9 cellular contexts compared by ENCODE assay signal in the genomic region with DNA sequence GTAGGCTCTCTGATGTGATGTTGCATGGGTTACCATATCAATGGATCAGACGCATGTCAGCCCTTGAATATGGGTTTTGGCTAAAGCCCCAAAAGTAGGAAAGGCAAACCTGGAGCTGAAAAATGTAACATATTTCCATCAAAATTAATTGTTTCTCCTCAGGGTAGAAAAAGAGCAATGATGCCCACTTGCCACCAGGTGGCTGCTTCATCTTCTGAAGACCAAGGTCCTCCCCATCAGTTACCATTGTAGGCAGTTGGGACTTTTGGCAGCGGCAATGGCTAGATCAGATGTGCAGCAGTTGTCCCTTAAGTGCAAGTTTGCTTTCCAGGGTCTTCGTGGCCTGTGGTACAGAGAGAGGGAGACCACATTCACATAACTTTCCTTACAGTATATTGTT.
DNase-seq lines count a peak whose midpoint lies in the region; ATAC-seq and TF ChIP-seq lines count a peak whose summit lies in the region.
"Had no signal": no experiment of that assay in that cellular context is flagged by ENCODE, and none has a peak within 500 bp of the region (broad histone marks: within the 10 kb centered on the region; RNA-seq: fewer than 3 reads in every experiment).

No MANE protein-coding gene starts in this region.

- H2AFZ ChIP-seq in hepatocyte, result no peak overlapping the region

- H3K4me2 ChIP-seq in hepatocyte, result no peak overlapping the region

- TF ChIP-seq CTCF in hepatocyte (IDR thresholded peaks at IDR 0.05; ENCODE audit: poor library complexity), result peak; percentile 46
- TF ChIP-seq CTCF in ascending aorta (IDR thresholded peaks at IDR 0.05), result peak in 1 of 3 experiments; percentile 35

- DNase-seq in NCI-H2081 (lab: John Stamatoyannopoulos, UW) (peak; percentile 14 to 29), NCI-H2081 treated with DMSO at 0.1 percent for 48 hours (lab: John Stamatoyannopoulos, UW) (no peak), T follicular helper cell (ENCODE audit: low read depth) (peak; percentile 0), hepatocyte (ENCODE audit: low spot score) (peak; percentile 47), ascending aorta (ENCODE audit: low spot score in 2 of 2) (no peak), NCI-H1436 (lab: John Stamatoyannopoulos, UW) (no peak)
- DNase-seq: activated naive CD8-positive, alpha-beta T cell treated with anti-CD3 and anti-CD28 coated beads, Interleukin-2, amount 10 ng/mL, durations not matched to agents 7 days and 5 days had no signal

- H3K9me3 ChIP-seq in hepatocyte (ENCODE audit: low read depth) (no peaks in the 10 kb centered on the region), ascending aorta (no peaks in the 10 kb centered on the region)

- H3K9me2 ChIP-seq in hepatocyte (replicated peaks; ENCODE audit: insufficient read depth), result no peaks in the 10 kb centered on the region

- no peak overlapping the region for H3K27ac ChIP-seq in hepatocyte
- no peak overlapping the region for H3K27ac ChIP-seq in ascending aorta

- intact Hi-C loops in ascending aorta (cut with DNase I), result loop anchor here (10.0 kb wide), 2 partner anchors 286 to 496 kb away; a partner anchor contains a TSS

- H3K79me2 ChIP-seq in hepatocyte, result no peaks in the 10 kb centered on the region

- ATAC-seq in GM19467 (IDR thresholded peaks at IDR 0.05; ENCODE audit: unreplicated experiment), result peak; percentile 71
- peak; percentile 82 for ATAC-seq in HG03469 (IDR thresholded peaks at IDR 0.05; ENCODE audit: unreplicated experiment)

- WGBS in hepatocyte (ENCODE audit: low lambda C conversion rate, missing lambda C conversion rate), result 67% methylated on average over 3 of the region's 3 CpGs

- H3K4me3 ChIP-seq in hepatocyte (no peak overlapping the region), ascending aorta (no peak overlapping the region)

- H3K4me1 ChIP-seq in hepatocyte (ENCODE audit: insufficient read depth), result no peaks in the 10 kb centered on the region
- H3K4me1 ChIP-seq in ascending aorta, result peaks cover 0 to 9% of the 10 kb centered on the region in 2 donors

- H3K27me3 ChIP-seq in hepatocyte, result peaks cover 11% of the 10 kb centered on the region
- H3K27me3 ChIP-seq in ascending aorta, result no peaks in the 10 kb centered on the region

- H3K36me3 ChIP-seq in hepatocyte (replicated peaks; ENCODE audit: insufficient read depth, low read depth) (no peaks in the 10 kb centered on the region), ascending aorta (no peaks in the 10 kb centered on the region)

- H4K20me1 ChIP-seq in hepatocyte (ENCODE audit: insufficient read depth, poor library complexity, severe bottlenecking), result no peaks in the 10 kb centered on the region

Comparison
In these comparisons a context has a peak if more than half of its experiments do, and no peak if none do; other contexts are left out.
1. DNase-seq: peak in NCI-H2081 (2 of 2), T follicular helper cell (single experiment) and hepatocyte (single experiment); none in NCI-H2081 treated with DMSO at 0.1 percent for 48 hours (single experiment), ascending aorta (0 of 2) and NCI-H1436 (single experiment).